ENCODE assay signal across 21 cellular contexts in the genomic region with DNA sequence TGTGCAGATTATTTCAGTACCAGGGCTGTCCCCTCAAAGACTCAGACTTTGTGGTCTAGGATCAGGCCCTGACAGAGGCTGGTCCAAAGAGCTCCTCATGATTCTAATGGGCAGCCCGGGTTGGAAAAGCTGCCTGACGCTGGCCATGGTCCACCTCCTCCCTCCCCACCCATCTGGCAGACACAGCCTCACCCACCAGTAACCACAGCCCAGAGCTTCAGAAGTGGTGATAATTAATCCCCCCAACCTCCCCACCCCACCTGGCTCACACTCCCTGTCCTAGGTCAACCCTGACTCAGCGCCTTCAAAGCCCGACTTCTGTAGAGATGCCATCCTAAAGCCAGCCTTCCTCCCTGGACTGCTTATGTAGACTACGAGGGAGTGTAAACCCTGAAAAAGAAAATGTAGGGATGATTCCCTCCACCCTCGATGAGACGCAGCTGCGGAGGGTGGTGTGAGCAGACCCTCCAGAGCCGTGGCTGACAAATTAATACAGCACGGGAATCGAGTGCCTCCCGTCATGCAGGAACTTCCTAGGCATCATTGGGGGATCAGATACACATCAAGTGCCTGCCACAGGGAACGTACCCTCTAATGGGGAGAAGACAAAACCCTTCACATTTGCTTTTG. TPM values are rescaled to one million over a fixed set of nuclear protein-coding genes. Genes with fewer than 3 reads are reported as not detected.
DNase-seq lines count a peak whose midpoint lies in the region; ATAC-seq and TF ChIP-seq lines count a peak whose summit lies in the region.
"Had no signal": no experiment of that assay in that cellular context is flagged by ENCODE, and none has a peak within 500 bp of the region (broad histone marks: within the 10 kb centered on the region; RNA-seq: fewer than 3 reads in every experiment).

No MANE protein-coding gene starts in this region.

- TF ChIP-seq CTCF in HEK293 (tag by site-specific recombination; IDR thresholded peaks at IDR 0.05) (no peak), heart left ventricle (IDR thresholded peaks at IDR 0.05) (no peak), prostate gland (IDR thresholded peaks at IDR 0.05) (no peak), nephron progenitor cell (IDR thresholded peaks at IDR 0.05) (no peak)

- no peak overlapping the region for H3K27ac Mint-ChIP-seq in nephron progenitor cell
- H3K27ac Mint-ChIP-seq: CD8-positive, alpha-beta T cell; HFFc6 had no signal

- H3K4me3 Mint-ChIP-seq in nephron progenitor cell = no peak overlapping the region
- H3K4me3 Mint-ChIP-seq: CD8-positive, alpha-beta T cell; HFFc6 had no signal

- H3K9me3 ChIP-seq in HEK293 (ENCODE audit: control insufficient read depth, insufficient read depth, low read depth, low read length) = no peaks in the 10 kb centered on the region
- no peaks in the 10 kb centered on the region for H3K9me3 ChIP-seq in heart left ventricle
- no peaks in the 10 kb centered on the region for H3K9me3 ChIP-seq in prostate gland
- H3K9me3 ChIP-seq: BLaER1, MG63 had no signal

- H3K27me3 Mint-ChIP-seq in nephron progenitor cell (ENCODE audit: low read depth, poor library complexity) = peaks cover 95% of the 10 kb centered on the region

- no peaks in the 10 kb centered on the region for H3K9me3 Mint-ChIP-seq in nephron progenitor cell
- H3K9me3 Mint-ChIP-seq: CD8-positive, alpha-beta T cell; HFFc6 had no signal

- H3K4me1 ChIP-seq in HEK293 (ENCODE audit: control insufficient read depth, insufficient read depth, low read length) (no peaks in the 10 kb centered on the region), heart left ventricle (peaks cover 0 to 47% (median 15%) of the 10 kb centered on the region in 12 donors), prostate gland (replicated peaks) (no peaks in the 10 kb centered on the region)
- H3K4me1 ChIP-seq: BLaER1 had no signal

- H3K4me3 ChIP-seq in HEK293 (ENCODE audit: low read depth, low read length) = no peak overlapping the region
- H3K4me3 ChIP-seq in heart left ventricle = no peak overlapping the region
- H3K4me3 ChIP-seq in prostate gland = no peak overlapping the region
- H3K4me3 ChIP-seq: BLaER1, MG63 had no signal

- 57 to 66% (median 64%) methylated on average over 11 to 13 of the region's 13 CpGs for WGBS in heart left ventricle, 4 donors
- 93% methylated on average over 13 of the region's 13 CpGs for WGBS in prostate gland

- ATAC-seq in heart left ventricle (peak; percentile 4 to 40 (median 24)), GM21717 (IDR thresholded peaks at IDR 0.05; ENCODE audit: unreplicated experiment) (no peak)
- ATAC-seq: CD8-positive, alpha-beta T cell had no signal

- intact Hi-C loops in heart left ventricle (cut with DNase I) (loop anchor here in 1 of 10 donors (10.0 kb wide), 2 partner anchors 259 to 289 kb away; partner anchors contain the start of gene TENT4A), prostate gland (cut with DNase I) (loop anchor here (10.0 kb wide), 2 partner anchors 119 to 961 kb away; no protein-coding TSS in a partner anchor)

- CTCF ChIA-PET in HEK293 (lab: Yijun Ruan, JAX) = no interaction called here

- H3K27ac ChIP-seq in HEK293 (ENCODE audit: extremely low read depth, low read depth, low read length) (no peak overlapping the region), heart left ventricle (peak overlapping the region; percentile 74 to 96 (median 82)), prostate gland (peak overlapping the region; percentile 6 to 15)
- H3K27ac ChIP-seq: BLaER1 had no signal

- POLR2A ChIA-PET in HEK293 (lab: Yijun Ruan, JAX) = interaction anchor here (0.5 kb wide), 1 partner anchor 167 kb away, joined by 4 read pairs; no protein-coding TSS in a partner anchor

- no peaks in the 10 kb centered on the region for H3K4me1 Mint-ChIP-seq in nephron progenitor cell

- no peak for TF ChIP-seq POLR2A in heart left ventricle (IDR thresholded peaks at IDR 0.05)
- TF ChIP-seq POLR2A in prostate gland (IDR thresholded peaks at IDR 0.05) = no peak

- H3K36me3 ChIP-seq in HEK293 (ENCODE audit: control insufficient read depth in 2 of 2, insufficient read depth in 1 of 2, low read length in 2 of 2) (peaks cover 0 to 3% of the 10 kb centered on the region in 2 experiments; a peak in 1 of 3 replicates), heart left ventricle (peaks cover 0 to 3% (median 0%) of the 10 kb centered on the region in 9 donors), prostate gland (no peaks in the 10 kb centered on the region)
- H3K36me3 ChIP-seq: BLaER1, MG63 had no signal

- H3K27me3 ChIP-seq in heart left ventricle (peaks cover 0 to 21% (median 1%) of the 10 kb centered on the region in 9 donors), prostate gland (replicated peaks; ENCODE audit: insufficient read depth) (no peaks in the 10 kb centered on the region)

- DNase-seq in SW480 (ENCODE audit: low spot score) (peak; percentile 73), heart left ventricle (peak in 2 of 5 donors; percentile 47 to 60), prostate gland (ENCODE audit: low spot score) (no peak), nephron progenitor cell (no peak), HT-29 (ENCODE audit: low spot score) (no peak), inferior parietal cortex (ENCODE audit: extremely low spot score) (no peak)
- DNase-seq: DND-41; GDM1; HFFc6; MG63; NCI-H1092; NCI-H146; NCI-H2081; NCI-H510A treated with DMSO at 0.1 percent for 48 hours; NK-92 treated with Interleukin-12 subunit alpha and Interleukin-12 subunit beta, amount 100 ng/mL, for 24 hours; SIG-M5 had no signal

- H3K36me3 Mint-ChIP-seq in nephron progenitor cell (ENCODE audit: low read depth) = no peaks in the 10 kb centered on the region
- H3K36me3 Mint-ChIP-seq: CD8-positive, alpha-beta T cell had no signal

TF ChIP-seq in HEK293, 187 proteins besides CTCF, POLR2A, EP300 and RAD21:
- TF ChIP-seq ZNF16 (tag by site-specific recombination; IDR thresholded peaks at IDR 0.05; ENCODE audit: low read depth) (no peak), ZNF561 (tag by site-specific recombination; IDR thresholded peaks at IDR 0.05; ENCODE audit: borderline replicate concordance) (no peak), ZFP41 (tag by site-specific recombination; IDR thresholded peaks at IDR 0.05; ENCODE audit: borderline replicate concordance) (no peak), KLF1 (tag by site-specific recombination; IDR thresholded peaks at IDR 0.05) (peak; percentile 18; the same call in 1 of the 2 replicates), ZBTB8A (tag by site-specific recombination; IDR thresholded peaks at IDR 0.05) (no peak)
- TF ChIP-seq, protein P1, sequence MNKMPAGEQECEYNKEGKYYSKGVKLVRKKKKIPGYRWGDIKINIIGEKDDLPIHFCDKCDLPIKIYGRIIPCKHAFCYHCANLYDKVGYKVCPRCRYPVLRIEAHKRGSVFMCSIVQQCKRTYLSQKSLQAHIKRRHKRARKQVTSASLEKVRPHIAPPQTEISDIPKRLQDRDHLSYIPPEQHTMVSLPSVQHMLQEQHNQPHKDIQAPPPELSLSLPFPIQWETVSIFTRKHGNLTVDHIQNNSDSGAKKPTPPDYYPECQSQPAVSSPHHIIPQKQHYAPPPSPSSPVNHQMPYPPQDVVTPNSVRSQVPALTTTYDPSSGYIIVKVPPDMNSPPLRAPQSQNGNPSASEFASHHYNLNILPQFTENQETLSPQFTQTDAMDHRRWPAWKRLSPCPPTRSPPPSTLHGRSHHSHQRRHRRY (tag by site-specific recombination; IDR thresholded peaks at IDR 0.05) = no peak
- TF ChIP-seq, protein P2, sequence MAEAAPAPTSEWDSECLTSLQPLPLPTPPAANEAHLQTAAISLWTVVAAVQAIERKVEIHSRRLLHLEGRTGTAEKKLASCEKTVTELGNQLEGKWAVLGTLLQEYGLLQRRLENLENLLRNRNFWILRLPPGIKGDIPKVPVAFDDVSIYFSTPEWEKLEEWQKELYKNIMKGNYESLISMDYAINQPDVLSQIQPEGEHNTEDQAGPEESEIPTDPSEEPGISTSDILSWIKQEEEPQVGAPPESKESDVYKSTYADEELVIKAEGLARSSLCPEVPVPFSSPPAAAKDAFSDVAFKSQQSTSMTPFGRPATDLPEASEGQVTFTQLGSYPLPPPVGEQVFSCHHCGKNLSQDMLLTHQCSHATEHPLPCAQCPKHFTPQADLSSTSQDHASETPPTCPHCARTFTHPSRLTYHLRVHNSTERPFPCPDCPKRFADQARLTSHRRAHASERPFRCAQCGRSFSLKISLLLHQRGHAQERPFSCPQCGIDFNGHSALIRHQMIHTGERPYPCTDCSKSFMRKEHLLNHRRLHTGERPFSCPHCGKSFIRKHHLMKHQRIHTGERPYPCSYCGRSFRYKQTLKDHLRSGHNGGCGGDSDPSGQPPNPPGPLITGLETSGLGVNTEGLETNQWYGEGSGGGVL (tag by site-specific recombination; IDR thresholded peaks at IDR 0.05) = no peak

RNA-seq across cellular contexts. Expression of gene UBE2QL1, which starts 7.0 kb away (rescaled TPM):
- total RNA-seq in heart left ventricle = 10 to 100 TPM in 8 of 9 donors, 1 to 10 TPM in 1; 9.8 to 32.0 (median 21.0) TPM
- 10 to 100 TPM; 11.4 to 15.4 TPM for polyA plus RNA-seq in heart left ventricle
- 1 to 10 TPM; 2.5 to 8.6 TPM for total RNA-seq in prostate gland
- not detected in 2 replicates for total RNA-seq in HT-29 (2014; rRNA removed; shearing (Covaris generic))
- total RNA-seq: HFFc6, OCI-LY7 had no signal
